8 cellular contexts compared by ENCODE assay signal in genomic region chr5:178206166-178207101, GRCh38. TPM values are rescaled to one million over a fixed set of nuclear protein-coding genes. Genes with fewer than 3 reads are reported as not detected.
DNase-seq lines count a peak whose midpoint lies in the region; ATAC-seq, FAIRE-seq and TF ChIP-seq lines count a peak whose summit lies in the region.

No MANE protein-coding gene starts in this region.

- no peak overlapping the region for H4K91ac ChIP-seq in neuronal stem cell (ENCODE audit: low read depth, low read length, poor library complexity)

- no peak overlapping the region for H2AK5ac ChIP-seq in neuronal stem cell (ENCODE audit: low read depth, low read length)

- H3K36me3 Mint-ChIP-seq in Calu3 (ENCODE audit: insufficient read depth, unreplicated experiment) = peaks cover 86% of the 10 kb centered on the region

- H3K27ac ChIP-seq in OCI-LY7 (ENCODE audit: low read depth, low read length, poor library complexity, severe bottlenecking) (peak overlapping the region; percentile 82), endothelial cell of umbilical vein (ENCODE audit: insufficient read depth, low read depth, low read length) (no peak overlapping the region), neuronal stem cell (replicated peaks; ENCODE audit: low read length) (no peak overlapping the region)

- no peak for ATAC-seq in GM18517 (IDR thresholded peaks at IDR 0.05; ENCODE audit: unreplicated experiment)
- ATAC-seq in GM21528 (IDR thresholded peaks at IDR 0.05; ENCODE audit: low FRiP score, unreplicated experiment) = no peak
- no peak for ATAC-seq in HG02938 (IDR thresholded peaks at IDR 0.05; ENCODE audit: unreplicated experiment)

- H3K4me1 ChIP-seq in OCI-LY7 (ENCODE audit: insufficient read depth, low read length, poor library complexity, severe bottlenecking) (peaks cover 20% of the 10 kb centered on the region), endothelial cell of umbilical vein (ENCODE audit: control insufficient read depth, extremely low read depth, insufficient read depth, low read length) (peaks cover 22% of the 10 kb centered on the region), neuronal stem cell (ENCODE audit: control insufficient read depth in 2 of 2, insufficient read depth in 1 of 2, low read depth in 1 of 2, low read length in 2 of 2) (peaks cover 9 to 11% of the 10 kb centered on the region in 2 donors)

- no peak overlapping the region for H3K14ac ChIP-seq in neuronal stem cell (ENCODE audit: low read length)

- H4K8ac ChIP-seq in neuronal stem cell (ENCODE audit: low read depth, low read length) = no peak overlapping the region

- H3K9me3 ChIP-seq in OCI-LY7 (ENCODE audit: low read length) (no peaks in the 10 kb centered on the region), endothelial cell of umbilical vein (replicated peaks; ENCODE audit: control insufficient read depth, insufficient read depth, low read length) (no peaks in the 10 kb centered on the region), neuronal stem cell (replicated peaks in 1 of 2; ENCODE audit: control insufficient read depth in 2 of 2, insufficient read depth in 1 of 2, low read depth in 1 of 2, low read length in 2 of 2) (no peaks in the 10 kb centered on the region)

- TF ChIP-seq POLR2A in endothelial cell of umbilical vein (IDR thresholded peaks at IDR 0.05; ENCODE audit: low read depth, low read length) = peak; percentile 10

- peak overlapping the region; percentile 86 for H3K27ac Mint-ChIP-seq in Calu3 (ENCODE audit: unreplicated experiment)

- no peak overlapping the region for H2BK120ac ChIP-seq in neuronal stem cell (ENCODE audit: low read depth, low read length)

- H3K4me1 Mint-ChIP-seq in Calu3 (ENCODE audit: low read depth, unreplicated experiment) = peaks cover 40% of the 10 kb centered on the region

- no peak overlapping the region for H3K4ac ChIP-seq in neuronal stem cell (ENCODE audit: low read length)

- H3K79me2 ChIP-seq in OCI-LY7 (ENCODE audit: insufficient read depth, low read depth, low read length) (peaks cover 62% of the 10 kb centered on the region), endothelial cell of umbilical vein (ENCODE audit: control insufficient read depth, insufficient read depth, low read length) (peaks cover 55% of the 10 kb centered on the region)

- H3K9me1 ChIP-seq in endothelial cell of umbilical vein (replicated peaks; ENCODE audit: control insufficient read depth, extremely low read depth, insufficient read depth, low read length) = no peaks in the 10 kb centered on the region

- no peak overlapping the region for H2BK12ac ChIP-seq in neuronal stem cell (ENCODE audit: low read length)

- no peaks in the 10 kb centered on the region for H3K27me3 ChIP-seq in endothelial cell of umbilical vein (ENCODE audit: control insufficient read depth in 2 of 2, insufficient read depth in 2 of 2, low read length in 2 of 2)
- H3K27me3 ChIP-seq in neuronal stem cell (ENCODE audit: control insufficient read depth in 3 of 3, insufficient read depth in 3 of 3, low read depth in 1 of 3, low read length in 3 of 3) = no peaks in the 10 kb centered on the region

- H3K4me2 ChIP-seq in OCI-LY7 (ENCODE audit: low read length) (peak overlapping the region; percentile 99), endothelial cell of umbilical vein (ENCODE audit: insufficient read depth, low read length) (peak overlapping the region; percentile 69), neuronal stem cell (ENCODE audit: insufficient read depth, low read length, poor library complexity, severe bottlenecking) (peak overlapping the region; percentile 65)

- no peak overlapping the region for H3K23ac ChIP-seq in neuronal stem cell (ENCODE audit: low read depth, low read length, poor library complexity)

- H2AFZ ChIP-seq in OCI-LY7 (ENCODE audit: low read length) (no peak overlapping the region), endothelial cell of umbilical vein (ENCODE audit: low read depth, low read length) (no peak overlapping the region), neuronal stem cell (ENCODE audit: low read length) (no peak overlapping the region)

- CTCF ChIA-PET in Calu3 (lab: Charles Lee) (interaction anchor here (1.0 to 1.6 kb wide), 3 partner anchors 11 to 25 kb away, joined by 3 to 4 read pairs (median 3); no protein-coding TSS in a partner anchor), OCI-LY7 (lab: Charles Lee; ENCODE audit: unreplicated experiment) (no interaction called here), endothelial cell of umbilical vein (lab: Charles Lee) (interaction anchor here (1.3 to 1.4 kb wide), 2 partner anchors 130 to 131 kb away, joined by 5 to 6 read pairs; no protein-coding TSS in a partner anchor)

- H3K36me3 ChIP-seq in OCI-LY7 (ENCODE audit: insufficient read depth, low read length) (peaks cover 70% of the 10 kb centered on the region), endothelial cell of umbilical vein (ENCODE audit: control insufficient read depth in 2 of 2, extremely low read depth in 1 of 2, insufficient read depth in 2 of 2, low read length in 2 of 2) (peaks cover 27 to 38% of the 10 kb centered on the region in 2 experiments), neuronal stem cell (replicated peaks in 1 of 2; ENCODE audit: control insufficient read depth in 2 of 2, insufficient read depth in 2 of 2, low read length in 2 of 2) (peaks cover 55 to 62% of the 10 kb centered on the region in 2 donors)

- no peak for FAIRE-seq in endothelial cell of umbilical vein (lab: Jason Lieb, UNC)

- no peak for DNase-seq in Calu3
- no peak for DNase-seq in OCI-LY7 (ENCODE audit: low spot score)
- DNase-seq in endothelial cell of umbilical vein (ENCODE audit: low read depth, low spot score) = no peak
- DNase-seq in neuronal stem cell (ENCODE audit: low spot score) = no peak
- DNase-seq in stimulated activated CD4-positive, alpha-beta T cell treated with anti-CD3 and anti-CD28 coated beads, Interleukin-4, amount 100 ng/mL, for 4 hours = no peak

- no CpG with 5 or more reads among the region's 12 CpGs for WGBS in neuronal stem cell (ENCODE audit: extremely low coverage in 2 of 2, insufficient read length in 2 of 2, insufficient replicate concordance in 1 of 2), 2 donors

- peaks cover 55% of the 10 kb centered on the region for H4K20me1 ChIP-seq in OCI-LY7 (ENCODE audit: insufficient read depth, low read length)
- peaks cover 4% of the 10 kb centered on the region for H4K20me1 ChIP-seq in endothelial cell of umbilical vein (replicated peaks; ENCODE audit: control insufficient read depth, extremely low read depth, insufficient read depth, low read length)

- H2BK5ac ChIP-seq in neuronal stem cell (ENCODE audit: low read length) = no peak overlapping the region

- dilution Hi-C loops in endothelial cell of umbilical vein (cut with MboI; ENCODE audit: extremely low pct_ligation_motif_present, low sequenced_read_pairs) = no loop called here

- H3K79me1 ChIP-seq in neuronal stem cell (ENCODE audit: low read depth, low read length) = peaks cover 8% of the 10 kb centered on the region

- TF ChIP-seq CTCF in Calu3 (IDR thresholded peaks at IDR 0.05; ENCODE audit: unreplicated experiment) = no peak
- no peak for TF ChIP-seq CTCF in OCI-LY7 (conservative IDR thresholded peaks at IDR 0.05; ENCODE audit: low read length)
- TF ChIP-seq CTCF in endothelial cell of umbilical vein (IDR thresholded peaks at IDR 0.05; ENCODE audit: extremely low read depth in 1 of 2, insufficient read depth in 1 of 2, low read depth in 1 of 2, low read length in 2 of 2) = no peak

- H3K9me3 Mint-ChIP-seq in Calu3 (ENCODE audit: low read depth, unreplicated experiment) = no peaks in the 10 kb centered on the region

- H3K9ac ChIP-seq in endothelial cell of umbilical vein (replicated peaks; ENCODE audit: extremely low read depth, insufficient read depth, low read length) (peak overlapping the region; percentile 89), neuronal stem cell (ENCODE audit: low read depth, low read length, poor library complexity) (no peak overlapping the region)

- TSS peak; percentile 58 for BruUV-seq in Calu3 (replicated peaks; lab: Mats Ljungman, UMichigan)
- BruUV-seq in OCI-LY7 (replicated peaks; lab: Mats Ljungman, UMichigan) = TSS peak; percentile 49
- no TSS peak for BruUV-seq in endothelial cell of umbilical vein (replicated peaks; lab: Mats Ljungman, UMichigan)

- peaks cover 12% of the 10 kb centered on the region for H3K27me3 Mint-ChIP-seq in Calu3 (ENCODE audit: unreplicated experiment)

- no peak overlapping the region for H2BK15ac ChIP-seq in neuronal stem cell (ENCODE audit: low read length)

- intact Hi-C loops in Calu3 (cut with micrococcal nuclease; ENCODE audit: unreplicated experiment) = no loop called here
- intact Hi-C loops in OCI-LY7 (cut with micrococcal nuclease; ENCODE audit: unreplicated experiment) = no loop called here
- intact Hi-C loops in endothelial cell of umbilical vein (cut with micrococcal nuclease) = no loop called here

- no peak overlapping the region for H3K18ac ChIP-seq in neuronal stem cell (ENCODE audit: low read length)

- H3K4me3 ChIP-seq in OCI-LY7 (ENCODE audit: low read depth, low read length, poor library complexity, severe bottlenecking) (peak overlapping the region; percentile 99), endothelial cell of umbilical vein (replicated peaks in 1 of 3; ENCODE audit: insufficient read depth in 1 of 3, low read depth in 1 of 3, low read length in 3 of 3) (peak overlapping the region; percentile 66 to 93 (median 81)), neuronal stem cell (ENCODE audit: low read length in 2 of 2) (peak overlapping the region; percentile 85 to 99)

- POLR2A ChIA-PET in OCI-LY7 (lab: Charles Lee) = interaction anchor here (0.9 to 1.7 kb wide), 5 partner anchors 9 to 26 kb away, joined by 3 to 5 read pairs (median 4); no protein-coding TSS in a partner anchor
- POLR2A ChIA-PET in endothelial cell of umbilical vein (lab: Charles Lee) = interaction anchor here (1.0 kb wide), 1 partner anchor 26 kb away, joined by 3 read pairs; the partner anchor contains the start of gene PHYKPL

- peak overlapping the region; percentile 85 for H3K4me3 Mint-ChIP-seq in Calu3 (ENCODE audit: low read depth, unreplicated experiment)

- no peaks in the 10 kb centered on the region for H3K9me2 ChIP-seq in OCI-LY7 (ENCODE audit: insufficient read depth, low read length)

RNA-seq across cellular contexts. Expression of gene HNRNPAB, which starts 2.1 kb away (rescaled TPM):
- total RNA-seq in Calu3 (2022) = 306 and 314 TPM in 2 replicates
- total RNA-seq in OCI-LY7 (2014; rRNA removed; shearing (Covaris generic)) = 146 and 184 TPM in 2 replicates
- 326 and 350 TPM in 2 replicates for total RNA-seq in OCI-LY7 (2022)
- total RNA-seq in endothelial cell of umbilical vein = 309 and 310 TPM in 2 replicates
- 165 and 207 TPM in 2 replicates for polyA plus RNA-seq in endothelial cell of umbilical vein
- 155 and 191 TPM in 2 replicates for polyA plus RNA-seq in endothelial cell of umbilical vein (2011; cell fraction: cytosol; rRNA removed)
- polyA plus RNA-seq in endothelial cell of umbilical vein (2011; cell fraction: nucleus; rRNA removed) = 103 and 152 TPM in 2 replicates
- polyA plus RNA-seq in endothelial cell of umbilical vein (2012) = 163 and 250 TPM in 2 replicates
- polyA minus RNA-seq in endothelial cell of umbilical vein = 77.1 and 81.4 TPM in 2 replicates
- 90.1 TPM for polyA minus RNA-seq in endothelial cell of umbilical vein (2011; cell fraction: cytosol; rRNA and poly(A)+ RNA removed)
- 32.1 and 36.1 TPM in 2 replicates for polyA minus RNA-seq in endothelial cell of umbilical vein (2011; cell fraction: nucleus; rRNA and poly(A)+ RNA removed)
- 252 TPM for polyA plus RNA-seq in neuronal stem cell (2013, experiment 1 of 2)
- 248 TPM for polyA plus RNA-seq in neuronal stem cell (2013, experiment 2 of 2)

RNA-seq across cellular contexts. Expression of gene GMCL2, which starts 19.3 kb away (rescaled TPM):
- not detected in 2 replicates for total RNA-seq in Calu3 (2022)
- not detected in 2 replicates for total RNA-seq in OCI-LY7 (2014; rRNA removed; shearing (Covaris generic))
- not detected in 2 replicates for total RNA-seq in OCI-LY7 (2022)
- total RNA-seq in endothelial cell of umbilical vein = not detected in 2 replicates
- not detected in 2 replicates for polyA plus RNA-seq in endothelial cell of umbilical vein
- polyA plus RNA-seq in endothelial cell of umbilical vein (2011; cell fraction: cytosol; rRNA removed) = not detected in 2 replicates
- not detected in 2 replicates for polyA plus RNA-seq in endothelial cell of umbilical vein (2011; cell fraction: nucleus; rRNA removed)
- not detected in 2 replicates for polyA plus RNA-seq in endothelial cell of umbilical vein (2012)
- not detected in 2 replicates for polyA minus RNA-seq in endothelial cell of umbilical vein
- not detected for polyA minus RNA-seq in endothelial cell of umbilical vein (2011; cell fraction: cytosol; rRNA and poly(A)+ RNA removed)
- not detected in 2 replicates for polyA minus RNA-seq in endothelial cell of umbilical vein (2011; cell fraction: nucleus; rRNA and poly(A)+ RNA removed)
- polyA plus RNA-seq in neuronal stem cell (2013, experiment 1 of 2) = not detected
- polyA plus RNA-seq in neuronal stem cell (2013, experiment 2 of 2) = not detected

RNA-seq across cellular contexts. Expression of gene PHYKPL, which starts 26.2 kb away (rescaled TPM):
- 87.5 and 96.7 TPM in 2 replicates for total RNA-seq in Calu3 (2022)
- 69.7 and 86.3 TPM in 2 replicates for total RNA-seq in OCI-LY7 (2014; rRNA removed; shearing (Covaris generic))
- total RNA-seq in OCI-LY7 (2022) = 139 and 146 TPM in 2 replicates
- total RNA-seq in endothelial cell of umbilical vein = 80.5 and 81.7 TPM in 2 replicates
- polyA plus RNA-seq in endothelial cell of umbilical vein = 71.7 and 75.8 TPM in 2 replicates
- 31.6 and 41.7 TPM in 2 replicates for polyA plus RNA-seq in endothelial cell of umbilical vein (2011; cell fraction: cytosol; rRNA removed)
- polyA plus RNA-seq in endothelial cell of umbilical vein (2011; cell fraction: nucleus; rRNA removed) = 258 and 286 TPM in 2 replicates
- 24.8 and 26.6 TPM in 2 replicates for polyA plus RNA-seq in endothelial cell of umbilical vein (2012)
- polyA minus RNA-seq in endothelial cell of umbilical vein = 115 and 128 TPM in 2 replicates
- 19.8 TPM for polyA minus RNA-seq in endothelial cell of umbilical vein (2011; cell fraction: cytosol; rRNA and poly(A)+ RNA removed)
- 142 and 159 TPM in 2 replicates for polyA minus RNA-seq in endothelial cell of umbilical vein (2011; cell fraction: nucleus; rRNA and poly(A)+ RNA removed)
- polyA plus RNA-seq in neuronal stem cell (2013, experiment 1 of 2) = 13.6 TPM
- 13.2 TPM for polyA plus RNA-seq in neuronal stem cell (2013, experiment 2 of 2)

RNA-seq across cellular contexts. Expression of gene NHP2, which starts 52.7 kb away (rescaled TPM):
- total RNA-seq in Calu3 (2022) (182 and 193 TPM in 2 replicates), OCI-LY7 (2022) (183 and 216 TPM in 2 replicates), endothelial cell of umbilical vein (205 and 210 TPM in 2 replicates)
- 309 and 344 TPM in 2 replicates for total RNA-seq in OCI-LY7 (2014; rRNA removed; shearing (Covaris generic))
- polyA plus RNA-seq in endothelial cell of umbilical vein = 202 and 220 TPM in 2 replicates
- polyA plus RNA-seq in endothelial cell of umbilical vein (2011; cell fraction: cytosol; rRNA removed) = 245 and 324 TPM in 2 replicates
- polyA plus RNA-seq in endothelial cell of umbilical vein (2011; cell fraction: nucleus; rRNA removed) = 87.5 and 117 TPM in 2 replicates
- polyA plus RNA-seq in endothelial cell of umbilical vein (2012) = 197 and 224 TPM in 2 replicates
- 50.8 and 57.1 TPM in 2 replicates for polyA minus RNA-seq in endothelial cell of umbilical vein
- polyA minus RNA-seq in endothelial cell of umbilical vein (2011; cell fraction: cytosol; rRNA and poly(A)+ RNA removed) = 130 TPM
- polyA minus RNA-seq in endothelial cell of umbilical vein (2011; cell fraction: nucleus; rRNA and poly(A)+ RNA removed) = 25.5 and 36.5 TPM in 2 replicates
- polyA plus RNA-seq in neuronal stem cell (2013, experiment 1 of 2) = 177 TPM
- polyA plus RNA-seq in neuronal stem cell (2013, experiment 2 of 2) = 166 TPM
